ENCODE assay signal across 9 cellular contexts in genomic region chr4:111283066-111283677, GRCh38.
DNase-seq lines count a peak whose midpoint lies in the region; ATAC-seq, FAIRE-seq and TF ChIP-seq lines count a peak whose summit lies in the region.
"Had no signal": no experiment of that assay in that cellular context is flagged by ENCODE, and none has a peak within 500 bp of the region (broad histone marks: within the 10 kb centered on the region; RNA-seq: fewer than 3 reads in every experiment).

No MANE protein-coding gene starts in this region.

- H3K4me3 ChIP-seq in RWPE2 (ENCODE audit: severe bottlenecking) (no peak overlapping the region), body of pancreas (no peak overlapping the region)

- H3K4me1 ChIP-seq in RWPE2 (ENCODE audit: insufficient read depth, poor library complexity, severe bottlenecking) (no peaks in the 10 kb centered on the region), body of pancreas (no peaks in the 10 kb centered on the region)

- H3K9me3 Mint-ChIP-seq in natural killer cell treated with Interleukin-12 subunit alpha and Interleukin-12 subunit beta and Interleukin-15 and Interleukin-18, amount 100 ng/mL, for 72 hours, result peaks cover 7% of the 10 kb centered on the region
- H3K9me3 Mint-ChIP-seq: IgD-negative memory B cell had no signal

- H3K36me3 ChIP-seq in RWPE2 (ENCODE audit: low read depth) (no peaks in the 10 kb centered on the region), body of pancreas (replicated peaks in 1 of 2; ENCODE audit: insufficient read depth in 1 of 2, low read depth in 2 of 2) (no peaks in the 10 kb centered on the region)

- H3K27ac Mint-ChIP-seq in natural killer cell treated with Interleukin-12 subunit alpha and Interleukin-12 subunit beta and Interleukin-15 and Interleukin-18, amount 100 ng/mL, for 72 hours, result no peak overlapping the region
- H3K27ac Mint-ChIP-seq: IgD-negative memory B cell had no signal

- no peaks in the 10 kb centered on the region for H3K27me3 Mint-ChIP-seq in natural killer cell treated with Interleukin-12 subunit alpha and Interleukin-12 subunit beta and Interleukin-15 and Interleukin-18, amount 100 ng/mL, for 72 hours

- 12 to 14% methylated on average over 7 of the region's 7 CpGs for WGBS in body of pancreas, 2 donors

- no peaks in the 10 kb centered on the region for H3K4me1 Mint-ChIP-seq in natural killer cell treated with Interleukin-12 subunit alpha and Interleukin-12 subunit beta and Interleukin-15 and Interleukin-18, amount 100 ng/mL, for 72 hours (ENCODE audit: low read depth in 2 of 2)
- H3K4me1 Mint-ChIP-seq: IgD-negative memory B cell had no signal

- TF ChIP-seq POLR2A in GM12891 (IDR thresholded peaks at IDR 0.05; ENCODE audit: low read depth, low read length) (no peak), body of pancreas (IDR thresholded peaks at IDR 0.05) (no peak)

- H3K9me3 ChIP-seq in RWPE2 (ENCODE audit: severe bottlenecking) (no peaks in the 10 kb centered on the region), body of pancreas (no peaks in the 10 kb centered on the region)

- H3K4me3 Mint-ChIP-seq in natural killer cell treated with Interleukin-12 subunit alpha and Interleukin-12 subunit beta and Interleukin-15 and Interleukin-18, amount 100 ng/mL, for 72 hours, result no peak overlapping the region
- H3K4me3 Mint-ChIP-seq: IgD-negative memory B cell had no signal

- H3K27ac ChIP-seq in RWPE2 (ENCODE audit: poor library complexity, severe bottlenecking), result no peak overlapping the region
- H3K27ac ChIP-seq in body of pancreas, result no peak overlapping the region

- H3K27me3 ChIP-seq in RWPE2 (ENCODE audit: insufficient read depth, poor library complexity, severe bottlenecking), result peaks cover 10% of the 10 kb centered on the region
- no peaks in the 10 kb centered on the region for H3K27me3 ChIP-seq in body of pancreas

- intact Hi-C loops in body of pancreas (cut with DNase I), result loop anchor here (10.0 kb wide), 1 partner anchor 648 kb away; no protein-coding TSS in a partner anchor
- intact Hi-C loops in left colon (cut with DNase I, micrococcal nuclease), result no loop called here

- peak; percentile 95 for TF ChIP-seq CTCF in RWPE2 (IDR thresholded peaks at IDR 0.05; ENCODE audit: poor library complexity, severe bottlenecking)
- peak; percentile 54 to 80 (median 63) for TF ChIP-seq CTCF in body of pancreas (IDR thresholded peaks at IDR 0.05)

- no peaks in the 10 kb centered on the region for H3K36me3 Mint-ChIP-seq in natural killer cell treated with Interleukin-12 subunit alpha and Interleukin-12 subunit beta and Interleukin-15 and Interleukin-18, amount 100 ng/mL, for 72 hours
- H3K36me3 Mint-ChIP-seq: IgD-negative memory B cell had no signal

- ATAC-seq in HG03175 (IDR thresholded peaks at IDR 0.05; ENCODE audit: unreplicated experiment) (peak; percentile 76), RWPE2 (ENCODE audit: low read depth) (no peak), body of pancreas (no peak), left colon (peak; percentile 43)
- no peak for ATAC-seq in natural killer cell treated with Interleukin-12 subunit alpha and Interleukin-12 subunit beta and Interleukin-15 and Interleukin-18, amount 100 ng/mL, for 72 hours

- no peak for FAIRE-seq in GM12891 (lab: Jason Lieb, UNC)

- DNase-seq in AG08395 (ENCODE audit: low spot score), result peak; percentile 51
- peak; percentile 6 for DNase-seq in GM12891 (ENCODE audit: insufficient read length, low spot score)
- DNase-seq in RWPE2 (ENCODE audit: low spot score), result peak; percentile 23
- DNase-seq in body of pancreas, result peak; percentile 57 to 76 (median 68)
- DNase-seq in left colon, result peak; percentile 24 to 65
- peak; percentile 11 for DNase-seq in stimulated activated CD8-positive, alpha-beta memory T cell treated with anti-CD3 and anti-CD28 coated beads, Interleukin-7, amount 100 ng/mL, for 24 hours (ENCODE audit: low read depth)
- DNase-seq in natural killer cell treated with Interleukin-12 subunit alpha and Interleukin-12 subunit beta and Interleukin-15 and Interleukin-18, amount 100 ng/mL, for 72 hours (ENCODE audit: low spot score), result no peak

TF ChIP-seq in GM12891, 5 proteins besides CTCF, POLR2A, EP300 and RAD21:
- TF ChIP-seq TAF1 (IDR thresholded peaks at IDR 0.05; ENCODE audit: low read depth, low read length), result no peak
- TF ChIP-seq POU2F2 (IDR thresholded peaks at IDR 0.05; ENCODE audit: low read depth, low read length), result no peak
- no peak for TF ChIP-seq SPI1 (IDR thresholded peaks at IDR 0.05; ENCODE audit: low read depth, low read length)
- no peak for TF ChIP-seq POLR2AphosphoS5 (IDR thresholded peaks at IDR 0.05; ENCODE audit: low read depth, low read length)
- no peak for TF ChIP-seq PAX5 (IDR thresholded peaks at IDR 0.05; ENCODE audit: insufficient read depth, low read length, severe bottlenecking)
TF ChIP-seq in GM12891: peak in this region for 0.

Comparison
In these comparisons a context has a peak if more than half of its experiments do, and no peak if none do; other contexts are left out.
1. ATAC-seq: peak in HG03175 (single experiment) and left colon (single experiment); none in RWPE2 (single experiment), body of pancreas (single experiment) and natural killer cell treated with Interleukin-12 subunit alpha and Interleukin-12 subunit beta and Interleukin-15 and Interleukin-18, amount 100 ng/mL, for 72 hours (0 of 2).